9 cellular contexts compared by ENCODE assay signal in the genomic region with DNA sequence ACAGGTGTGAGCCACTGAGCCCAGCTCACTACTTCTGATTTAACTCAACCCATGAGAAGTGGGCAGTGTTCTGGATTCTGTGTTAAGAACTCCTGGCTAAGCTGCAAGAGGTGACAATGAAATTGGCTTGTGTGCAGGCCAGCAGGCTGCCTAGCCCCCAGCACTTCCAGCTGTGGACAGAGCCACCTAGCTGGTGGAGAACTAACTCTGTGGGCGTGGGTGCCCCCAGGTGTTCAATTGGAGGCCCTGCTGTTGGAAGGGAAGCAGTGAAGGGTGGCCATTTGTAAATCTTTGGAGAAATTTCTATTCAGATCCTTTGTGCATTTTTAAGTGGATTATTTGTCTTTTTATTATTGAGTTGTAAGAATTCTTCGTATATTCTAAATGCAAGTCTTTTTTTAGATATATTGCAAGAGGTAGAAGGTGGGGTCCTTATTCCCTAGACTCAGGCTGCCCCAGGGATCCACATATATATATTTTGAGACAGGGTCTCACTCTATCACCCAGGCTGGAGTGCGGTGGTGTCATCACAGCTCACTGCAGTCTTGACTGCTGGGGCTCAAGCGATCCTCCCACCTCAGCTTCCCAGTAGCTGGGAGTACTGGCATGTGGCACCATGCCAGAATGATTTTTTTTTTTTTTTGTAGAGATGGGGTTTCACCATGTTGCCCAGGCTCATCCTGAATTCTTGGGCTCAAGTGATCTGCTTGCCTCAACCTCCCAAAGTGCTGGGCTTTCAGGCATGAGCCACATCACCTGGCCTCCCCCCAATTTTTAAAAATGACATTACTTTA. TPM values are rescaled to one million over a fixed set of nuclear protein-coding genes. Genes with fewer than 3 reads are reported as not detected.
DNase-seq lines count a peak whose midpoint lies in the region; ATAC-seq and TF ChIP-seq lines count a peak whose summit lies in the region.
"Had no signal": no experiment of that assay in that cellular context is flagged by ENCODE, and none has a peak within 500 bp of the region (broad histone marks: within the 10 kb centered on the region; RNA-seq: fewer than 3 reads in every experiment).

No MANE protein-coding gene starts in this region.

- no peaks in the 10 kb centered on the region for H3K4me1 ChIP-seq in DND-41 (ENCODE audit: insufficient read depth, low read length)
- H3K4me1 ChIP-seq in sigmoid colon: no peaks in the 10 kb centered on the region

- H3K9ac ChIP-seq in DND-41 (ENCODE audit: low read depth, low read length): no peak overlapping the region

- no peak for TF ChIP-seq EP300 in sigmoid colon (IDR thresholded peaks at IDR 0.05)

- H3K9me3 ChIP-seq in DND-41 (ENCODE audit: insufficient read depth, low read length, severe bottlenecking): no peaks in the 10 kb centered on the region
- H3K9me3 ChIP-seq in sigmoid colon: no peaks in the 10 kb centered on the region

- intact Hi-C loops in sigmoid colon (cut with DNase I): no loop called here

- ATAC-seq in DND-41 (ENCODE audit: insufficient read depth, low read depth) (peak; percentile 72; the same call in 1 of the 3 replicates), GM18502 (IDR thresholded peaks at IDR 0.05; ENCODE audit: poor library complexity, unreplicated experiment) (no peak), GM21825 (IDR thresholded peaks at IDR 0.05; ENCODE audit: unreplicated experiment) (no peak)

- TF ChIP-seq POLR2A in sigmoid colon (IDR thresholded peaks at IDR 0.05): no peak

- H3K4me2 ChIP-seq in DND-41 (ENCODE audit: insufficient read depth, low read length): no peak overlapping the region

- 15 to 42% methylated on average over 4 of the region's 4 CpGs for WGBS in sigmoid colon, 2 donors

- no peaks in the 10 kb centered on the region for H4K20me1 ChIP-seq in DND-41 (ENCODE audit: insufficient read depth, low read length)

- no peaks in the 10 kb centered on the region for H3K36me3 Mint-ChIP-seq in brain
- no peaks in the 10 kb centered on the region for H3K36me3 Mint-ChIP-seq in nephron progenitor cell (ENCODE audit: low read depth)

- H3K4me3 Mint-ChIP-seq in brain (peak overlapping the region in 1 of 5 experiments; percentile 18), nephron progenitor cell (no peak overlapping the region)
- H3K4me3 Mint-ChIP-seq: T-helper 1 cell treated with Interleukin-12 subunit alpha and Interleukin-12 subunit beta and Interleukin-4 antibody, amounts not matched to agents 30 μg/mL and 1 μg/mL, for 36 hours had no signal

- TF ChIP-seq CTCF in DND-41 (IDR thresholded peaks at IDR 0.05; ENCODE audit: borderline replicate concordance, extremely low read depth, low read length, poor library complexity, severe bottlenecking) (peak; percentile 56), brain (conservative IDR thresholded peaks at IDR 0.05) (peak; percentile 42 to 62), nephron progenitor cell (IDR thresholded peaks at IDR 0.05) (peak; percentile 48), sigmoid colon (IDR thresholded peaks at IDR 0.05) (no peak)

- peak; percentile 38 for DNase-seq in DND-41
- DNase-seq in HT1080 (ENCODE audit: low read depth): peak; percentile 65
- peak; percentile 68 for DNase-seq in RKO (ENCODE audit: low spot score)
- DNase-seq in nephron progenitor cell: peak; percentile 40
- no peak for DNase-seq in sigmoid colon

- H3K27me3 ChIP-seq in DND-41 (ENCODE audit: insufficient read depth, low read length, poor library complexity) (no peaks in the 10 kb centered on the region), sigmoid colon (peaks cover 0 to 33% (median 0%) of the 10 kb centered on the region in 3 donors)

- H3K9me3 Mint-ChIP-seq in brain: peaks cover 0 to 7% (median 0%) of the 10 kb centered on the region in 5 experiments
- no peaks in the 10 kb centered on the region for H3K9me3 Mint-ChIP-seq in nephron progenitor cell
- H3K9me3 Mint-ChIP-seq: T-helper 1 cell treated with Interleukin-12 subunit alpha and Interleukin-12 subunit beta and Interleukin-4 antibody, amounts not matched to agents 30 μg/mL and 1 μg/mL, for 36 hours had no signal

- H3K4me3 ChIP-seq in DND-41 (ENCODE audit: low read depth in 1 of 2, low read length in 2 of 2): no peak overlapping the region
- no peak overlapping the region for H3K4me3 ChIP-seq in sigmoid colon

- H3K36me3 ChIP-seq in DND-41 (ENCODE audit: insufficient read depth, low read length) (no peaks in the 10 kb centered on the region), sigmoid colon (no peaks in the 10 kb centered on the region)

- no peaks in the 10 kb centered on the region for H3K79me2 ChIP-seq in DND-41 (ENCODE audit: insufficient read depth, low read length)

- H3K27ac ChIP-seq in DND-41 (ENCODE audit: low read length): no peak overlapping the region
- H3K27ac ChIP-seq in sigmoid colon: no peak overlapping the region

- peak overlapping the region in 1 of 5 experiments; percentile 32 for H3K27ac Mint-ChIP-seq in brain
- H3K27ac Mint-ChIP-seq in nephron progenitor cell: no peak overlapping the region
- H3K27ac Mint-ChIP-seq: T-helper 1 cell treated with Interleukin-12 subunit alpha and Interleukin-12 subunit beta and Interleukin-4 antibody, amounts not matched to agents 30 μg/mL and 1 μg/mL, for 36 hours had no signal

- no peak overlapping the region for H2AFZ ChIP-seq in DND-41 (ENCODE audit: low read depth, low read length)

- H3K4me1 Mint-ChIP-seq in brain (peaks cover 23% of the 10 kb centered on the region), nephron progenitor cell (peaks cover 20% of the 10 kb centered on the region)

- H3K27me3 Mint-ChIP-seq in brain (peaks cover 31% of the 10 kb centered on the region), nephron progenitor cell (ENCODE audit: low read depth, poor library complexity) (peaks cover 61% of the 10 kb centered on the region)

RNA-seq across cellular contexts. Expression of gene SCAMP5, which starts 7.2 kb away (rescaled TPM):
- total RNA-seq in HT1080 (2014; rRNA removed; shearing (Covaris generic)): 0.90 and 1.8 TPM in 2 replicates
- polyA plus RNA-seq in HT1080 (2015; cell fraction: cytosol; rRNA removed): 1.1 and 1.6 TPM in 2 replicates
- polyA plus RNA-seq in HT1080 (2015; cell fraction: nucleus; rRNA removed): 1.6 and 4.9 TPM in 2 replicates
- polyA plus RNA-seq in brain (ENCODE audit: insufficient read depth, low read depth, low replicate concordance): 146 TPM
- 1 to 10 TPM; 1.3 to 4.6 (median 2.9) TPM for total RNA-seq in sigmoid colon
- polyA plus RNA-seq in sigmoid colon: 10 to 100 TPM in 2 of 3 donors, 1 to 10 TPM in 1; 2.4 to 26.5 (median 18.3) TPM

RNA-seq across cellular contexts. Expression of gene RPP25, which starts 31.6 kb away (rescaled TPM):
- 0.20 and 0.58 TPM in 2 replicates for total RNA-seq in HT1080 (2014; rRNA removed; shearing (Covaris generic))
- polyA plus RNA-seq in HT1080 (2015; cell fraction: cytosol; rRNA removed): 0.31 and 0.33 TPM in 2 replicates
- polyA plus RNA-seq in HT1080 (2015; cell fraction: nucleus; rRNA removed): 0.07 and 0.08 TPM in 2 replicates
- polyA plus RNA-seq in brain (ENCODE audit: insufficient read depth, low read depth, low replicate concordance) (9.4 TPM), sigmoid colon (10 to 100 TPM in 2 of 3 donors, 1 to 10 TPM in 1; 9.0 to 24.0 (median 16.1) TPM)
- total RNA-seq in sigmoid colon: 1 to 10 TPM; 3.7 to 4.8 (median 4.7) TPM

RNA-seq across cellular contexts. Expression of gene PPCDC, which starts 35.2 kb away (rescaled TPM):
- total RNA-seq in HT1080 (2014; rRNA removed; shearing (Covaris generic)): 13.4 and 15.8 TPM in 2 replicates
- polyA plus RNA-seq in HT1080 (2015; cell fraction: cytosol; rRNA removed): 16.0 and 17.2 TPM in 2 replicates
- polyA plus RNA-seq in HT1080 (2015; cell fraction: nucleus; rRNA removed): 15.5 and 22.0 TPM in 2 replicates
- polyA plus RNA-seq in brain (ENCODE audit: insufficient read depth, low read depth, low replicate concordance) (17.9 TPM), sigmoid colon (10 to 100 TPM; 16.2 to 37.0 (median 31.2) TPM)
- total RNA-seq in sigmoid colon: 10 to 100 TPM in 2 of 4 donors, 1 to 10 TPM in 2; 7.9 to 18.9 (median 12.0) TPM

RNA-seq across cellular contexts. Expression of gene COX5A, which starts 50.3 kb away (rescaled TPM):
- total RNA-seq in HT1080 (2014; rRNA removed; shearing (Covaris generic)): 119 and 162 TPM in 2 replicates
- 283 and 334 TPM in 2 replicates for polyA plus RNA-seq in HT1080 (2015; cell fraction: cytosol; rRNA removed)
- 105 and 116 TPM in 2 replicates for polyA plus RNA-seq in HT1080 (2015; cell fraction: nucleus; rRNA removed)
- polyA plus RNA-seq in brain (ENCODE audit: insufficient read depth, low read depth, low replicate concordance) (342 TPM), sigmoid colon (1,000 to 10,000 TPM in 1 of 3 donors, 100 to 1,000 TPM in 2; 783 to 1,227 (median 854) TPM)
- total RNA-seq in sigmoid colon: 100 to 1,000 TPM in 1 of 4 donors, 10 to 100 TPM in 3; 73.7 to 124 (median 81.6) TPM

Comparison
In these comparisons a context has a peak if more than half of its experiments do, and no peak if none do; other contexts are left out.
1. CTCF ChIP-seq: peak in DND-41 (single experiment), brain (2 of 2) and nephron progenitor cell (single experiment); none in sigmoid colon (0 of 4).